In genomic region chr22:47597041-47597440, GRCh38 we compare ENCODE assay signal across 24 cellular contexts.
A peak's percentile ranks its signal among the peaks of the same experiment; 100 is the strongest.
DNase-seq lines count a peak whose midpoint lies in the region; ATAC-seq and TF ChIP-seq lines count a peak whose summit lies in the region.
"Had no signal": no experiment of that assay in that cellular context is flagged by ENCODE, and none has a peak within 500 bp of the region (broad histone marks: within the 10 kb centered on the region; RNA-seq: fewer than 3 reads in every experiment).

No MANE protein-coding gene starts in this region.

- H3K27ac ChIP-seq in vagina = no peak overlapping the region
- H3K27ac ChIP-seq: 22Rv1, SJCRH30 had no signal

- H3K4me1 Mint-ChIP-seq in osteocyte (ENCODE audit: unreplicated experiment) = no peaks in the 10 kb centered on the region
- H3K4me1 Mint-ChIP-seq: B cell; CD14-positive monocyte; CD8-positive, alpha-beta memory T cell had no signal

- no peaks in the 10 kb centered on the region for H3K27me3 ChIP-seq in vagina
- H3K27me3 ChIP-seq: SJCRH30 had no signal

- no peaks in the 10 kb centered on the region for H3K27me3 Mint-ChIP-seq in osteocyte (ENCODE audit: unreplicated experiment)

- H3K36me3 ChIP-seq in vagina = no peaks in the 10 kb centered on the region
- H3K36me3 ChIP-seq: SJCRH30 had no signal

- H3K9me3 Mint-ChIP-seq in osteocyte (ENCODE audit: unreplicated experiment) = peaks cover 39% of the 10 kb centered on the region

- TF ChIP-seq CTCF in osteocyte (IDR thresholded peaks at IDR 0.05) = no peak
- no peak for TF ChIP-seq CTCF in vagina (IDR thresholded peaks at IDR 0.05)

- no peak for ATAC-seq in GM21526 (IDR thresholded peaks at IDR 0.05; ENCODE audit: low FRiP score, unreplicated experiment)
- ATAC-seq: HepG2, Right ventricle myocardium inferior had no signal

- peaks cover 2% of the 10 kb centered on the region for H3K36me3 Mint-ChIP-seq in osteocyte (ENCODE audit: unreplicated experiment)
- H3K36me3 Mint-ChIP-seq: CD14-positive monocyte; CD8-positive, alpha-beta memory T cell had no signal

- no peak overlapping the region for H3K4me3 ChIP-seq in vagina
- H3K4me3 ChIP-seq: SJCRH30 had no signal

- intact Hi-C loops in vagina (cut with DNase I) = no loop called here

- H3K4me1 ChIP-seq in vagina = no peaks in the 10 kb centered on the region
- H3K4me1 ChIP-seq: SJCRH30 had no signal

- H3K4me3 Mint-ChIP-seq in osteocyte (ENCODE audit: unreplicated experiment) = no peak overlapping the region
- H3K4me3 Mint-ChIP-seq: B cell; CD14-positive monocyte; CD8-positive, alpha-beta memory T cell had no signal

- no peak for TF ChIP-seq POLR2A in vagina (IDR thresholded peaks at IDR 0.05)

- DNase-seq in activated CD8-positive, alpha-beta memory T cell treated with anti-CD3 and anti-CD28 coated beads for 24 hours = peak; percentile 5
- DNase-seq in activated CD8-positive, alpha-beta memory T cell treated with anti-CD3 and anti-CD28 coated beads, Interleukin-2, amount 50 U/mL, for 4 hours = no peak
- peak; percentile 26 for DNase-seq in ecto neural progenitor cell (ENCODE audit: low spot score)
- peak; percentile 73 for DNase-seq in osteocyte (ENCODE audit: extremely low spot score, unreplicated experiment)
- peak; percentile 49 to 56 for DNase-seq in vagina (ENCODE audit: extremely low spot score in 2 of 2)
- DNase-seq in DMS79 treated with DMSO at 0.1 percent for 48 hours (lab: John Stamatoyannopoulos, UW) = no peak
- DNase-seq: Calu3; CD8-positive, alpha-beta memory T cell; DND-41; Karpas-422; NCI-H1092; NCI-H1436; NCI-H187; NCI-H2081 treated with DMSO at 0.1 percent for 48 hours; NCI-H2171 treated with DMSO at 0.1 percent for 48 hours; NCI-H524; NCI-H774; SJCRH30 had no signal

- H3K27ac Mint-ChIP-seq in osteocyte (ENCODE audit: unreplicated experiment) = no peak overlapping the region
- H3K27ac Mint-ChIP-seq: B cell; CD14-positive monocyte; CD8-positive, alpha-beta memory T cell had no signal

- H3K9me3 ChIP-seq in vagina = no peaks in the 10 kb centered on the region
- H3K9me3 ChIP-seq: SJCRH30 had no signal

Comparison
In these comparisons a context has a peak if more than half of its experiments do, and no peak if none do; other contexts are left out.
1. DNase-seq: peak in activated CD8-positive, alpha-beta memory T cell treated with anti-CD3 and anti-CD28 coated beads for 24 hours (single experiment), ecto neural progenitor cell (single experiment), osteocyte (single experiment) and vagina (2 of 2); none in activated CD8-positive, alpha-beta memory T cell treated with anti-CD3 and anti-CD28 coated beads, Interleukin-2, amount 50 U/mL, for 4 hours (single experiment) and DMS79 treated with DMSO at 0.1 percent for 48 hours (single experiment).